8 cellular contexts compared by ENCODE assay signal in genomic region chr1:16895602-16896315, GRCh38. TPM values are rescaled to one million over a fixed set of nuclear protein-coding genes. Genes with fewer than 3 reads are reported as not detected.
DNase-seq lines count a peak whose midpoint lies in the region; ATAC-seq and TF ChIP-seq lines count a peak whose summit lies in the region.
"Not testable (repeated sequence)": the region's sequence is repeated elsewhere in the genome, so short reads cannot be mapped to it uniquely, and the experiment has no call there.

Gene RNU1-2, plus strand, starts transcription at chr1:16895980.

- not testable (repeated sequence) for TF ChIP-seq CTCF in lung (IDR thresholded peaks at IDR 0.05; ENCODE audit: control extremely low read depth, extremely low read depth)

- peak; percentile 77 for DNase-seq in COLO668 (lab: John Stamatoyannopoulos, UW; ENCODE audit: unreplicated experiment)
- DNase-seq in HT-29 (ENCODE audit: low spot score), result peak; percentile 97
- DNase-seq in NOMO-1 (lab: John Stamatoyannopoulos, UW; ENCODE audit: unreplicated experiment in 2 of 2), result peak; percentile 88 to 97
- peak; percentile 77 to 78 for DNase-seq in activated CD8-positive, alpha-beta memory T cell treated with anti-CD3 and anti-CD28 coated beads for 1 hour (ENCODE audit: extremely low read depth in 1 of 2, low read depth in 1 of 2)
- peak; percentile 86 for DNase-seq in lung (ENCODE audit: low spot score)
- peak; percentile 44 to 82 (median 77) for DNase-seq in stimulated activated CD4-positive, alpha-beta T cell treated with anti-CD3 and anti-CD28 coated beads, TNF-alpha, amount 100 ng/mL, for 1 hour (ENCODE audit: low read depth in 3 of 3, low spot score in 1 of 3)

- not testable (repeated sequence) for H3K27me3 ChIP-seq in ectodermal cell (ENCODE audit: control insufficient read depth, insufficient read depth, low read length, poor library complexity, severe bottlenecking); lung (ENCODE audit: control insufficient read depth, insufficient read depth)

- not testable (repeated sequence) for H3K36me3 ChIP-seq in ectodermal cell (ENCODE audit: control insufficient read depth, insufficient read depth, low read length); lung (ENCODE audit: control insufficient read depth in 2 of 2, insufficient read depth in 2 of 2, low read length in 2 of 2)

- not testable (repeated sequence) for H3K4me1 ChIP-seq in ectodermal cell (ENCODE audit: control insufficient read depth, insufficient read depth, low read length); lung (ENCODE audit: control insufficient read depth in 2 of 2, insufficient read depth in 2 of 2, low read length in 2 of 2)

- peak within 1 kb of the TSS; percentile 25 for H3K4me3 ChIP-seq in ectodermal cell (ENCODE audit: insufficient read depth, low read depth, low read length)
- not testable (repeated sequence) for H3K4me3 ChIP-seq in lung

- H3K27ac ChIP-seq in ectodermal cell (ENCODE audit: insufficient read depth, low read depth, low read length, poor library complexity, severe bottlenecking), result peak within 1 kb of the TSS; percentile 98
- H3K27ac ChIP-seq in lung (ENCODE audit: low read depth in 1 of 2, low read length in 1 of 2), result peak within 1 kb of the TSS; percentile 83 to 96

- not testable (repeated sequence) for H3K9me3 ChIP-seq in ectodermal cell (ENCODE audit: control insufficient read depth, low read length); lung (ENCODE audit: control insufficient read depth in 2 of 2, insufficient read depth in 1 of 2, low read length in 1 of 2)

- ATAC-seq in GM21381 (IDR thresholded peaks at IDR 0.05; ENCODE audit: unreplicated experiment), result peak; percentile 98
- ATAC-seq in lung (ENCODE audit: insufficient read depth, low FRiP score), result peak; percentile 100

- 1 to 2% methylated on average over 22 to 27 of the region's 39 CpGs for WGBS in ectodermal cell, 2 experiments
- WGBS in lung, 2 donors, result 0 to 1% methylated on average over 18 to 31 of the region's 39 CpGs

RNA-seq across cellular contexts. Expression of gene RNU1-2, which starts in this region (rescaled TPM):
- total RNA-seq in HT-29 (2014; rRNA removed; shearing (Covaris generic)), result under 0.01 TPM in 2 replicates
- polyA plus RNA-seq in ectodermal cell (2013, experiment 1 of 4), result 2,448 TPM
- 3,281 TPM for polyA plus RNA-seq in ectodermal cell (2013, experiment 2 of 4)
- 16,052 TPM for polyA plus RNA-seq in ectodermal cell (2013, experiment 3 of 4)
- polyA plus RNA-seq in ectodermal cell (2013, experiment 4 of 4), result 9,026 TPM
- 1,000 to 10,000 TPM in 1 of 2 donors, under 1 TPM in 1; under 0.01 to 3,134 TPM for total RNA-seq in lung
- not detected for polyA plus RNA-seq in lung

Comparison
In these comparisons a context has a peak if more than half of its experiments do, and no peak if none do; other contexts are left out.
1. Peak in DNase-seq in HT-29; RNA of the gene not detected or under 1 TPM.